20 cellular contexts compared by ENCODE assay signal in the genomic region with DNA sequence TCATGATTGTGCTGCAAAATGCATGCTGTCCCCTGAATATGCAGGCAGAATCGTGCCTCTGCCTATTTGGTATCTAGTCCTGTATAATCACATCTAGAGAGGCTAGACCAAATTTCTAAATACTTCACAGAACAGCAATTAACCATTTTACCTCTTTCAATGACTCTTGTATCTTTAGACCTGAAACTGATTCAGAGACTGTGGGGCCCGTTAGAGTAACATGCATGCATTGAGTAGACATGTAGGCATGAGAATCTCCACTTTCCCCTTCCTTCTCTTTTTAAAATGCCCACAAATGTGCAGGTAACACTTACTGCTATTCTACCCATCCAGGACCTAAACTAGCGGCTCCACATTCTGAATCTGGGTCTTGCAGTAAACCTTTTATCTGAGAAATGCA. TPM values are rescaled to one million over a fixed set of nuclear protein-coding genes. Genes with fewer than 3 reads are reported as not detected.
DNase-seq lines count a peak whose midpoint lies in the region; ATAC-seq and TF ChIP-seq lines count a peak whose summit lies in the region.
"Had no signal": no experiment of that assay in that cellular context is flagged by ENCODE, and none has a peak within 500 bp of the region (broad histone marks: within the 10 kb centered on the region; RNA-seq: fewer than 3 reads in every experiment).

No MANE protein-coding gene starts in this region.

- peaks cover 10 to 41% of the 10 kb centered on the region in 2 donors for H3K36me3 Mint-ChIP-seq in activated T-cell treated with anti-CD3 and anti-CD28 coated beads, Interleukin-2, amount 50 U/mL, for 72 hours (ENCODE audit: insufficient read depth in 2 of 2)
- H3K36me3 Mint-ChIP-seq in nephron progenitor cell (ENCODE audit: low read depth): peaks cover 74% of the 10 kb centered on the region

- CTCF ChIA-PET in OCI-LY7 (lab: Charles Lee; ENCODE audit: unreplicated experiment): no interaction called here

- BruUV-seq in OCI-LY7 (replicated peaks; lab: Mats Ljungman, UMichigan): no TSS peak

- H2AFZ ChIP-seq in OCI-LY7 (ENCODE audit: low read length): no peak overlapping the region

- H3K27ac Mint-ChIP-seq in activated T-cell treated with anti-CD3 and anti-CD28 coated beads, Interleukin-2, amount 50 U/mL, for 72 hours: peak overlapping the region; percentile 24
- H3K27ac Mint-ChIP-seq in nephron progenitor cell: peak overlapping the region; percentile 66

- H3K36me3 ChIP-seq in OCI-LY7 (ENCODE audit: insufficient read depth, low read length): peaks cover 86% of the 10 kb centered on the region

- H3K9me2 ChIP-seq in OCI-LY7 (ENCODE audit: insufficient read depth, low read length): no peaks in the 10 kb centered on the region

- no peak for ATAC-seq in activated T-cell treated with anti-CD3 and anti-CD28 coated beads, Interleukin-2, amount 50 U/mL, for 72 hours (replicated peaks in 1 of 2)
- ATAC-seq in HG02798 (IDR thresholded peaks at IDR 0.05; ENCODE audit: poor library complexity, unreplicated experiment) (peak; percentile 40), HG03354 (IDR thresholded peaks at IDR 0.05; ENCODE audit: poor library complexity, severe bottlenecking, unreplicated experiment) (no peak), Right ventricle myocardium inferior (no peak)
- ATAC-seq: K562 had no signal

- peaks cover 100% of the 10 kb centered on the region for H3K79me2 ChIP-seq in OCI-LY7 (ENCODE audit: insufficient read depth, low read depth, low read length)

- intact Hi-C loops in OCI-LY7 (cut with micrococcal nuclease; ENCODE audit: unreplicated experiment): no loop called here
- intact Hi-C loops in Right ventricle myocardium inferior (cut with DNase I): no loop called here

- H3K27ac ChIP-seq in OCI-LY7 (ENCODE audit: low read depth, low read length, poor library complexity, severe bottlenecking): peak overlapping the region; percentile 33
- H3K27ac ChIP-seq: 22Rv1, BLaER1, HL-60, SJCRH30 had no signal

- H3K9me3 ChIP-seq in OCI-LY7 (ENCODE audit: low read length): no peaks in the 10 kb centered on the region
- H3K9me3 ChIP-seq: MG63, SJCRH30 had no signal

- peak overlapping the region; percentile 33 for H3K4me3 ChIP-seq in OCI-LY7 (ENCODE audit: low read depth, low read length, poor library complexity, severe bottlenecking)
- H3K4me3 ChIP-seq: BLaER1, K562, MG63, SJCRH30 had no signal

- H3K4me2 ChIP-seq in OCI-LY7 (ENCODE audit: low read length): peak overlapping the region; percentile 56
- H3K4me2 ChIP-seq: BLaER1 had no signal

- H3K4me1 ChIP-seq in OCI-LY7 (ENCODE audit: insufficient read depth, low read length, poor library complexity, severe bottlenecking): peaks cover 76% of the 10 kb centered on the region
- H3K4me1 ChIP-seq: BLaER1, SJCRH30 had no signal

- no peaks in the 10 kb centered on the region for H3K9me3 Mint-ChIP-seq in activated T-cell treated with anti-CD3 and anti-CD28 coated beads, Interleukin-2, amount 50 U/mL, for 72 hours
- H3K9me3 Mint-ChIP-seq in nephron progenitor cell: peaks cover 17% of the 10 kb centered on the region

- POLR2A ChIA-PET in OCI-LY7 (lab: Charles Lee): interaction anchor here (1.2 to 3.7 kb wide), 3 partner anchors 8 to 39 kb away, joined by 3 to 28 read pairs (median 3); a partner anchor contains a TSS

- H3K4me3 Mint-ChIP-seq in activated T-cell treated with anti-CD3 and anti-CD28 coated beads, Interleukin-2, amount 50 U/mL, for 72 hours: no peak overlapping the region
- no peak overlapping the region for H3K4me3 Mint-ChIP-seq in nephron progenitor cell

- H3K4me1 Mint-ChIP-seq in activated T-cell treated with anti-CD3 and anti-CD28 coated beads, Interleukin-2, amount 50 U/mL, for 72 hours (ENCODE audit: low read depth): peaks cover 51% of the 10 kb centered on the region
- H3K4me1 Mint-ChIP-seq in nephron progenitor cell: peaks cover 24% of the 10 kb centered on the region

- no peak for DNase-seq in activated T-cell treated with anti-CD3 and anti-CD28 coated beads, Interleukin-2, amount 50 U/mL, for 72 hours
- no peak for DNase-seq in activated T-cell treated with anti-CD3 and anti-CD28 coated beads, Interleukin-2, amount 50 U/mL, for 1 hour
- DNase-seq in OCI-LY7 (ENCODE audit: low spot score) (peak; percentile 16), nephron progenitor cell (no peak), LoVo (ENCODE audit: low spot score) (no peak), Right ventricle myocardium inferior (ENCODE audit: missing footprints) (no peak)
- DNase-seq: COR-L47, MG63, NCI-H1105, NCI-H187, NCI-H446 treated with DMSO at 0.1 percent for 48 hours, NCI-H774, SJCRH30, SW 1271 had no signal

- H4K20me1 ChIP-seq in OCI-LY7 (ENCODE audit: insufficient read depth, low read length): peaks cover 54% of the 10 kb centered on the region

- H3K27me3 Mint-ChIP-seq in activated T-cell treated with anti-CD3 and anti-CD28 coated beads, Interleukin-2, amount 50 U/mL, for 72 hours (ENCODE audit: low read depth): no peaks in the 10 kb centered on the region
- H3K27me3 Mint-ChIP-seq in nephron progenitor cell (ENCODE audit: low read depth, poor library complexity): peaks cover 3% of the 10 kb centered on the region

- TF ChIP-seq CTCF in OCI-LY7 (conservative IDR thresholded peaks at IDR 0.05; ENCODE audit: low read length) (no peak), nephron progenitor cell (IDR thresholded peaks at IDR 0.05) (no peak)

RNA-seq across cellular contexts. Expression of a gene that starts 8.8 kb away (rescaled TPM):
- 10 to 100 TPM; 16.8 to 21.5 TPM for total RNA-seq in activated T-cell treated with anti-CD3 and anti-CD28 coated beads, Interleukin-2, amount 50 U/mL, for 72 hours
- 31.1 and 31.2 TPM in 2 replicates for total RNA-seq in OCI-LY7 (2014; rRNA removed; shearing (Covaris generic))
- 32.1 and 34.0 TPM in 2 replicates for total RNA-seq in OCI-LY7 (2022)
- 3.2 TPM for total RNA-seq in Right ventricle myocardium inferior
